Comparison of ENCODE assay signal across 15 cellular contexts in genomic region chr12:81015510-81015909, GRCh38.
"Had no signal": no experiment of that assay in that cellular context is flagged by ENCODE, and none has a peak within 500 bp of the region (broad histone marks: within the 10 kb centered on the region; RNA-seq: fewer than 3 reads in every experiment).

No MANE protein-coding gene starts in this region.

- H3K4me1 Mint-ChIP-seq: naive thymus-derived CD4-positive, alpha-beta T cell; nephron progenitor cell had no signal

- H3K27ac ChIP-seq: foreskin keratinocyte, hepatocyte, sigmoid colon, skin epidermis, stomach, thoracic aorta, transverse colon had no signal

- H2AFZ ChIP-seq: hepatocyte had no signal

- H3K27ac Mint-ChIP-seq: effector memory CD8-positive, alpha-beta T cell; naive thymus-derived CD4-positive, alpha-beta T cell; nephron progenitor cell had no signal

- H3K79me2 ChIP-seq: hepatocyte had no signal

- H3K4me3 Mint-ChIP-seq: effector memory CD8-positive, alpha-beta T cell; naive thymus-derived CD4-positive, alpha-beta T cell; nephron progenitor cell had no signal

- H3K27me3 ChIP-seq: hepatocyte, sigmoid colon, stomach, transverse colon had no signal

- ATAC-seq: effector memory CD8-positive, alpha-beta T cell; foreskin keratinocyte; naive thymus-derived CD4-positive, alpha-beta T cell had no signal

- H3K4me1 ChIP-seq: foreskin keratinocyte, sigmoid colon, stomach, transverse colon had no signal

- H3K4me2 ChIP-seq: hepatocyte had no signal

- H3K36me3 ChIP-seq: sigmoid colon, stomach, thoracic aorta, transverse colon had no signal

- H3K27me3 Mint-ChIP-seq: effector memory CD8-positive, alpha-beta T cell; naive thymus-derived CD4-positive, alpha-beta T cell had no signal

- H3K36me3 Mint-ChIP-seq: naive thymus-derived CD4-positive, alpha-beta T cell had no signal

- H3K9me3 Mint-ChIP-seq: nephron progenitor cell had no signal

- H3K9me3 ChIP-seq: sigmoid colon, stomach, thoracic aorta, transverse colon had no signal

- H3K4me3 ChIP-seq: hepatocyte, sigmoid colon, skin epidermis, stomach, thoracic aorta, transverse colon had no signal

- FAIRE-seq: endothelial cell of umbilical vein had no signal

- DNase-seq: effector memory CD8-positive, alpha-beta T cell; erythroblast; foreskin keratinocyte; head of caudate nucleus; naive thymus-derived CD4-positive, alpha-beta T cell; nephron progenitor cell; sigmoid colon; stimulated activated naive CD4-positive, alpha-beta T cell; stomach; substantia nigra; transverse colon had no signal
